Comparison of ENCODE assay signal across 15 cellular contexts in the genomic region with DNA sequence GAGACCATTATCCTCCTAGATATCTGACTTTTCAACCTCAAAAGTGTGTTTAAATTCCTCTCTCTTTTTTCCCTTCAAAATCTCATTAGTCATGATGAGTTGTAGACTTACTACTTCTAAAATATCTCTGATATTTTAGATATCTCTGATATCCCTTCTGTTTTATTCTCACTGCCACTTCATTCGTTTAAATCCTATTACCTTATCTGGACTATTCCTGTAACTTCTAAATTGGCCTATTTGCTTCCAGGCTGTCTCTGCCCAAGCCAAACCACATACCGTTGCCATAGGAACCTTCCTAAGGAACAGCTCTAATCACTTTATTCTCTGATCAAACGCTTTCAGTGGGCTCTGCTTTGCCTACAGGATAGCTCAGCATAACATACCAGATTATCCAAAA.
DNase-seq lines count a peak whose midpoint lies in the region; ATAC-seq and TF ChIP-seq lines count a peak whose summit lies in the region.
"Had no signal": no experiment of that assay in that cellular context is flagged by ENCODE, and none has a peak within 500 bp of the region (broad histone marks: within the 10 kb centered on the region; RNA-seq: fewer than 3 reads in every experiment).

No MANE protein-coding gene starts in this region.

- no peaks in the 10 kb centered on the region for H4K20me1 ChIP-seq in neural cell (ENCODE audit: insufficient read depth)

- DNase-seq in ELR (ENCODE audit: low read depth) (peak; percentile 23), NCI-H82 treated with DMSO at 0.1 percent for 48 hours (lab: John Stamatoyannopoulos, UW; ENCODE audit: unreplicated experiment) (peak; percentile 25), astrocyte of the hippocampus (ENCODE audit: low read depth, low spot score) (peak; percentile 71)
- no peak for DNase-seq in stimulated activated naive B cell treated with anti-CD40 and anti-IgM and Interleukin-4, amounts not matched to agents 10 μg/mL and 1 μg/mL and 100 μg/mL, for 72 hours
- DNase-seq: CD8-positive, alpha-beta T cell; COR-L47; DND-41; H7 had no signal

- H3K9me3 Mint-ChIP-seq in stimulated activated naive B cell treated with anti-CD40 and anti-IgM and Interleukin-4, amounts not matched to agents 10 μg/mL and 1 μg/mL and 100 μg/mL, for 72 hours = peaks cover 3 to 9% of the 10 kb centered on the region in 2 donors

- no peaks in the 10 kb centered on the region for H3K9me3 ChIP-seq in neural cell (ENCODE audit: low read length)
- H3K9me3 ChIP-seq: A549 had no signal

- no peaks in the 10 kb centered on the region for H3K9me2 ChIP-seq in neural cell (ENCODE audit: insufficient read depth, low read length)

- no peaks in the 10 kb centered on the region for H3K36me3 Mint-ChIP-seq in stimulated activated naive B cell treated with anti-CD40 and anti-IgM and Interleukin-4, amounts not matched to agents 10 μg/mL and 1 μg/mL and 100 μg/mL, for 72 hours
- H3K36me3 Mint-ChIP-seq: CD14-positive monocyte; CD8-positive, alpha-beta T cell had no signal

- no peak for ATAC-seq in stimulated activated naive B cell treated with anti-CD40 and anti-IgM and Interleukin-4, amounts not matched to agents 10 μg/mL and 1 μg/mL and 100 μg/mL, for 72 hours (replicated peaks)
- no peak for ATAC-seq in GM19467 (IDR thresholded peaks at IDR 0.05; ENCODE audit: unreplicated experiment)
- ATAC-seq in HG02938 (IDR thresholded peaks at IDR 0.05; ENCODE audit: unreplicated experiment) = no peak
- ATAC-seq: A549; CD8-positive, alpha-beta T cell; GM23338 had no signal

- H3K27me3 ChIP-seq in neural cell (ENCODE audit: insufficient read depth, low read depth, low read length) = no peaks in the 10 kb centered on the region

- TF ChIP-seq EP300 in neural cell (conservative IDR thresholded peaks at IDR 0.05; ENCODE audit: poor library complexity, severe bottlenecking) = no peak

- H3K4me2 ChIP-seq in neural cell (ENCODE audit: low read length) = no peak overlapping the region
- H3K4me2 ChIP-seq: A549, GM23338 had no signal

- H3K4me3 ChIP-seq in neural cell (ENCODE audit: low read length) = no peak overlapping the region
- H3K4me3 ChIP-seq: A549, GM23338 had no signal

- no peaks in the 10 kb centered on the region for H3K36me3 ChIP-seq in neural cell (ENCODE audit: insufficient read depth, low read length)

- H3K27ac ChIP-seq in neural cell (ENCODE audit: low read length) = no peak overlapping the region
- H3K27ac ChIP-seq: A549, HL-60 had no signal

- H3K27me3 Mint-ChIP-seq in stimulated activated naive B cell treated with anti-CD40 and anti-IgM and Interleukin-4, amounts not matched to agents 10 μg/mL and 1 μg/mL and 100 μg/mL, for 72 hours = no peaks in the 10 kb centered on the region

- no peaks in the 10 kb centered on the region for H3F3A ChIP-seq in neural cell (ENCODE audit: insufficient read depth, low read length, poor library complexity, severe bottlenecking)

- no peaks in the 10 kb centered on the region for H3K4me1 Mint-ChIP-seq in stimulated activated naive B cell treated with anti-CD40 and anti-IgM and Interleukin-4, amounts not matched to agents 10 μg/mL and 1 μg/mL and 100 μg/mL, for 72 hours
- H3K4me1 Mint-ChIP-seq: CD14-positive monocyte had no signal

- no peak for TF ChIP-seq CTCF in neural cell (IDR thresholded peaks at IDR 0.05; ENCODE audit: poor library complexity, severe bottlenecking)

- no peak overlapping the region for H3K9ac ChIP-seq in neural cell (ENCODE audit: low read length)

- H3K79me2 ChIP-seq in neural cell (replicated peaks; ENCODE audit: insufficient read depth, low read length) = no peaks in the 10 kb centered on the region

- no peak overlapping the region for H2AFZ ChIP-seq in neural cell (ENCODE audit: low read depth, low read length)
- H2AFZ ChIP-seq: GM23338 had no signal

- no peak overlapping the region for H3K27ac Mint-ChIP-seq in stimulated activated naive B cell treated with anti-CD40 and anti-IgM and Interleukin-4, amounts not matched to agents 10 μg/mL and 1 μg/mL and 100 μg/mL, for 72 hours
- H3K27ac Mint-ChIP-seq: CD14-positive monocyte; CD8-positive, alpha-beta T cell; GM23338 had no signal

- no peak for TF ChIP-seq RAD21 in neural cell (conservative IDR thresholded peaks at IDR 0.05)

- H3K4me3 Mint-ChIP-seq in stimulated activated naive B cell treated with anti-CD40 and anti-IgM and Interleukin-4, amounts not matched to agents 10 μg/mL and 1 μg/mL and 100 μg/mL, for 72 hours = no peak overlapping the region
- H3K4me3 Mint-ChIP-seq: CD14-positive monocyte; CD8-positive, alpha-beta T cell; GM23338 had no signal

TF ChIP-seq in neural cell, 6 proteins besides CTCF, POLR2A, EP300 and RAD21:
- TF ChIP-seq, protein P1, sequence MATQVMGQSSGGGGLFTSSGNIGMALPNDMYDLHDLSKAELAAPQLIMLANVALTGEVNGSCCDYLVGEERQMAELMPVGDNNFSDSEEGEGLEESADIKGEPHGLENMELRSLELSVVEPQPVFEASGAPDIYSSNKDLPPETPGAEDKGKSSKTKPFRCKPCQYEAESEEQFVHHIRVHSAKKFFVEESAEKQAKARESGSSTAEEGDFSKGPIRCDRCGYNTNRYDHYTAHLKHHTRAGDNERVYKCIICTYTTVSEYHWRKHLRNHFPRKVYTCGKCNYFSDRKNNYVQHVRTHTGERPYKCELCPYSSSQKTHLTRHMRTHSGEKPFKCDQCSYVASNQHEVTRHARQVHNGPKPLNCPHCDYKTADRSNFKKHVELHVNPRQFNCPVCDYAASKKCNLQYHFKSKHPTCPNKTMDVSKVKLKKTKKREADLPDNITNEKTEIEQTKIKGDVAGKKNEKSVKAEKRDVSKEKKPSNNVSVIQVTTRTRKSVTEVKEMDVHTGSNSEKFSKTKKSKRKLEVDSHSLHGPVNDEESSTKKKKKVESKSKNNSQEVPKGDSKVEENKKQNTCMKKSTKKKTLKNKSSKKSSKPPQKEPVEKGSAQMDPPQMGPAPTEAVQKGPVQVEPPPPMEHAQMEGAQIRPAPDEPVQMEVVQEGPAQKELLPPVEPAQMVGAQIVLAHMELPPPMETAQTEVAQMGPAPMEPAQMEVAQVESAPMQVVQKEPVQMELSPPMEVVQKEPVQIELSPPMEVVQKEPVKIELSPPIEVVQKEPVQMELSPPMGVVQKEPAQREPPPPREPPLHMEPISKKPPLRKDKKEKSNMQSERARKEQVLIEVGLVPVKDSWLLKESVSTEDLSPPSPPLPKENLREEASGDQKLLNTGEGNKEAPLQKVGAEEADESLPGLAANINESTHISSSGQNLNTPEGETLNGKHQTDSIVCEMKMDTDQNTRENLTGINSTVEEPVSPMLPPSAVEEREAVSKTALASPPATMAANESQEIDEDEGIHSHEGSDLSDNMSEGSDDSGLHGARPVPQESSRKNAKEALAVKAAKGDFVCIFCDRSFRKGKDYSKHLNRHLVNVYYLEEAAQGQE (IDR thresholded peaks at IDR 0.05; ENCODE audit: borderline replicate concordance) = no peak
- TF ChIP-seq TAF1 (IDR thresholded peaks at IDR 0.05; ENCODE audit: low read depth) (no peak), POLR2AphosphoS5 (IDR thresholded peaks at IDR 0.05) (no peak), EZH2 (IDR thresholded peaks at IDR 0.05; ENCODE audit: borderline replicate concordance, insufficient read depth, low read length, poor library complexity, severe bottlenecking) (no peak), MXI1 (conservative IDR thresholded peaks at IDR 0.05; ENCODE audit: poor library complexity, severe bottlenecking) (no peak), SMC3 (conservative IDR thresholded peaks at IDR 0.05; ENCODE audit: poor library complexity) (peak; percentile 9)
